In the genomic region with DNA sequence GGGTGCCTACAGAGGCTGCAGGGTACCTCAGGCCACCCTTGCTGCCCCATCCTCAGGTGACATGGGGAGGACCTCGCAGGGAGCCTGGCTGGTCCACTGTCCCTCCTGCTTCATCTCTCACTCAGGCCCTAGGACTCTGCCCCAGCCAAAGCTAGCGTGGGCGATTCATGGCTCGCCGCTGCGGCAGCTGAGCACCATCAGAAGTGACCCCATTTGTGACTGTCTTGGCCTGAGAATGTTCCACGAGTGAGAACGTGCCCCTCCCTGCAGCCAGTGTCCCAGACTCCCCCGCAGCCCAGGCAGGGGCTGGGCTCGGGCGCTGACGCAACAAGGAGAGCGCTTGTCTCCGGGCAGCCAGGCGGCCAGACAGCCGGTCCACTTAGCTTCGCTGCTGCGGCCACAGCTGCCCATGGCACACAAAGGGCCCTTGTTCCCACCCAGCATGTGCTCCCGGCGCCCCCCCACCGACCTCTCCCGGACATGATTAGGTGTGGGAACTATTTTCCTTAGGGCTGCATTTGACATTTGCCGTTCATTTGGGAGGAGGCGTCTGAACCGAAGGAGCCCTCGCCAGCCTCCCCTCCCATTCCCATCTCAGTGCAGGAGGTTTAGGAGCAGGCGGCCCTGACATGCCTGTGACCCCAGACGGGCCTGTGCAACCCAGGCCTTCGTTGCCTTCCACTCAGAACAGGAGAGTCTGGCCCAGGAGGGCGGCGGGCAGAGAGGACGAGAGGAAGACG, we compare ENCODE assay signal across 11 cellular contexts. TPM values are rescaled to one million over a fixed set of nuclear protein-coding genes. Genes with fewer than 3 reads are reported as not detected.
DNase-seq lines count a peak whose midpoint lies in the region; ATAC-seq, FAIRE-seq and TF ChIP-seq lines count a peak whose summit lies in the region.
"Had no signal": no experiment of that assay in that cellular context is flagged by ENCODE, and none has a peak within 500 bp of the region (broad histone marks: within the 10 kb centered on the region; RNA-seq: fewer than 3 reads in every experiment).

No MANE protein-coding gene starts in this region.

- no peaks in the 10 kb centered on the region for H3K27me3 ChIP-seq in AG04450 (ENCODE audit: control insufficient read depth, insufficient read depth, low read length)
- H3K27me3 ChIP-seq in adipocyte (replicated peaks; ENCODE audit: control insufficient read depth, insufficient read depth, low read length), result no peaks in the 10 kb centered on the region

- DNase-seq in AG04450 (ENCODE audit: low read depth, low spot score) (peak; percentile 62), adipocyte (ENCODE audit: low read depth) (peak; percentile 59), Right ventricle myocardium inferior (ENCODE audit: missing footprints) (peak; percentile 92), omental fat pad (ENCODE audit: low spot score) (no peak), immature natural killer cell (no peak), D721Med (ENCODE audit: insufficient read length, low spot score) (no peak), NCI-H2107 (lab: John Stamatoyannopoulos, UW) (no peak)
- DNase-seq: AML-193 had no signal

- no peak overlapping the region for H3K4me3 Mint-ChIP-seq in immature natural killer cell
- H3K4me3 Mint-ChIP-seq: dendritic cell treated with granulocyte-macrophage colony-stimulating factor and Interleukin-4, amounts not matched to agents 40 ng/mL and 50 ng/mL, for 4 days; T-helper 1 cell treated with Interleukin-12 subunit alpha and Interleukin-12 subunit beta and Interleukin-4 antibody, amounts not matched to agents 30 μg/mL and 1 μg/mL, for 36 hours had no signal

- H3K4me3 ChIP-seq in AG04450 (ENCODE audit: low read depth, low read length) (no peak overlapping the region), adipocyte (ENCODE audit: low read length) (no peak overlapping the region)

- H3K27ac ChIP-seq in AG04450 (ENCODE audit: low read depth, low read length), result peak overlapping the region; percentile 57

- H3K4me1 Mint-ChIP-seq in immature natural killer cell, result no peaks in the 10 kb centered on the region

- H3K4me1 ChIP-seq in adipocyte (ENCODE audit: control insufficient read depth, insufficient read depth, low read length), result peaks cover 32% of the 10 kb centered on the region

- FAIRE-seq in D721Med (lab: Jason Lieb, UNC), result no peak

- peaks cover 0 to 13% (median 3%) of the 10 kb centered on the region in 3 donors for H3K27me3 Mint-ChIP-seq in immature natural killer cell (ENCODE audit: low read depth in 3 of 3)

- CTCF ChIA-PET in AG04450 (lab: Charles Lee), result no interaction called here

- POLR2A ChIA-PET in AG04450 (lab: Yijun Ruan, JAX), result interaction anchor here (1.1 kb wide), 1 partner anchor 12 kb away, joined by 4 read pairs; no protein-coding TSS in a partner anchor

- no peaks in the 10 kb centered on the region for H3K36me3 Mint-ChIP-seq in immature natural killer cell

- no peaks in the 10 kb centered on the region for H3K36me3 ChIP-seq in adipocyte (ENCODE audit: control insufficient read depth, insufficient read depth, low read length, severe bottlenecking)

- peak overlapping the region; percentile 63 for H3K9ac ChIP-seq in adipocyte (ENCODE audit: low read length)

- H3K27ac Mint-ChIP-seq in immature natural killer cell, result no peak overlapping the region
- H3K27ac Mint-ChIP-seq: dendritic cell treated with granulocyte-macrophage colony-stimulating factor and Interleukin-4, amounts not matched to agents 40 ng/mL and 50 ng/mL, for 4 days; T-helper 1 cell treated with Interleukin-12 subunit alpha and Interleukin-12 subunit beta and Interleukin-4 antibody, amounts not matched to agents 30 μg/mL and 1 μg/mL, for 36 hours had no signal

- no peak for TF ChIP-seq CTCF in AG04450 (IDR thresholded peaks at IDR 0.05; ENCODE audit: low read depth, low read length)
- no peak for TF ChIP-seq CTCF in omental fat pad (IDR thresholded peaks at IDR 0.05)
- no peak for TF ChIP-seq CTCF in D721Med (IDR thresholded peaks at IDR 0.05; ENCODE audit: insufficient read depth, missing control alignments)

- ATAC-seq in Right ventricle myocardium inferior (peak; percentile 88), omental fat pad (ENCODE audit: low FRiP score) (peak; percentile 40), GM21447 (IDR thresholded peaks at IDR 0.05; ENCODE audit: unreplicated experiment) (no peak)

- intact Hi-C loops in Right ventricle myocardium inferior (cut with DNase I), result no loop called here

- no peaks in the 10 kb centered on the region for H3K9me3 Mint-ChIP-seq in immature natural killer cell
- H3K9me3 Mint-ChIP-seq: dendritic cell treated with granulocyte-macrophage colony-stimulating factor and Interleukin-4, amounts not matched to agents 40 ng/mL and 50 ng/mL, for 4 days; T-helper 1 cell treated with Interleukin-12 subunit alpha and Interleukin-12 subunit beta and Interleukin-4 antibody, amounts not matched to agents 30 μg/mL and 1 μg/mL, for 36 hours had no signal

- H3K9me3 ChIP-seq in AG04450 (ENCODE audit: control insufficient read depth, insufficient read depth, low read length) (no peaks in the 10 kb centered on the region; the same call in 1 of the 2 replicates), adipocyte (ENCODE audit: control insufficient read depth, low read length) (peaks cover under 1% of the 10 kb centered on the region)

RNA-seq across cellular contexts. Expression of gene POFUT2, which starts 19.3 kb away (rescaled TPM):
- polyA plus RNA-seq in AG04450 (2011; rRNA removed), result 34.2 and 35.5 TPM in 2 replicates
- 15.6 and 26.6 TPM in 2 replicates for polyA minus RNA-seq in AG04450 (2011; rRNA and poly(A)+ RNA removed)
- 16.9 TPM for total RNA-seq in Right ventricle myocardium inferior
- 10 to 100 TPM; 17.5 to 48.9 (median 19.8) TPM for total RNA-seq in omental fat pad
- 1 to 10 TPM; 1.1 to 5.2 (median 4.7) TPM for polyA plus RNA-seq in immature natural killer cell

Comparison
In these comparisons a context has a peak if more than half of its experiments do, and no peak if none do; other contexts are left out.
1. DNase-seq: peak in AG04450 (single experiment), adipocyte (single experiment) and Right ventricle myocardium inferior (single experiment); none in omental fat pad (single experiment), immature natural killer cell (0 of 3), D721Med (single experiment) and NCI-H2107 (single experiment).